ENCODE assay signal across 1 cellular context in genomic region chr9:92642599-92642998, GRCh38.
TF ChIP-seq lines count a peak whose summit lies in the region.

No MANE protein-coding gene starts in this region.

TF ChIP-seq in IMR-90, 13 proteins besides CTCF, POLR2A, EP300 and RAD21:
- TF ChIP-seq CEBPB (IDR thresholded peaks at IDR 0.05; ENCODE audit: low read depth, low read length): no peak
- no peak for TF ChIP-seq MAFK (IDR thresholded peaks at IDR 0.05; ENCODE audit: low read depth, low read length)
- TF ChIP-seq FOS (IDR thresholded peaks at IDR 0.05; ENCODE audit: low read depth, low read length): no peak
- TF ChIP-seq RCOR1 (IDR thresholded peaks at IDR 0.05; ENCODE audit: insufficient replicate concordance, low read length): no peak
- TF ChIP-seq NFE2L2 (IDR thresholded peaks at IDR 0.05; ENCODE audit: low read depth, low read length): no peak
- no peak for TF ChIP-seq ELK1 (IDR thresholded peaks at IDR 0.05; ENCODE audit: borderline replicate concordance, low read depth, low read length)
- TF ChIP-seq MAZ (IDR thresholded peaks at IDR 0.05; ENCODE audit: borderline replicate concordance, low read depth, low read length): no peak
- no peak for TF ChIP-seq MXI1 (IDR thresholded peaks at IDR 0.05; ENCODE audit: borderline replicate concordance, low read depth, low read length)
- TF ChIP-seq USF2 (IDR thresholded peaks at IDR 0.05; ENCODE audit: low read depth, low read length): no peak
